1 cellular context compared by ENCODE assay signal in genomic region chr19:5567360-5567970, GRCh38.
TF ChIP-seq lines count a peak whose summit lies in the region.

Gene TINCR (minus strand): TSS chr19:5567953.

TF ChIP-seq in K562, 482 proteins besides CTCF, POLR2A, EP300 and RAD21 (continued from another document):
- TF ChIP-seq ZNF318 (IDR thresholded peaks at IDR 0.05; ENCODE audit: borderline replicate concordance in 1 of 2, low read depth in 1 of 2) (no peak), DLX4 (CRISPR knock-in tag; IDR thresholded peaks at IDR 0.05) (no peak), ZNF175 (CRISPR knock-in tag; IDR thresholded peaks at IDR 0.05; ENCODE audit: low read depth) (no peak), ZNF253 (CRISPR knock-in tag; conservative IDR thresholded peaks at IDR 0.05) (no peak), CHD7 (IDR thresholded peaks at IDR 0.05; ENCODE audit: low read depth, low read length) (no peak), FOXP1 (CRISPR knock-in tag; IDR thresholded peaks at IDR 0.05) (no peak)
